In the genomic region with DNA sequence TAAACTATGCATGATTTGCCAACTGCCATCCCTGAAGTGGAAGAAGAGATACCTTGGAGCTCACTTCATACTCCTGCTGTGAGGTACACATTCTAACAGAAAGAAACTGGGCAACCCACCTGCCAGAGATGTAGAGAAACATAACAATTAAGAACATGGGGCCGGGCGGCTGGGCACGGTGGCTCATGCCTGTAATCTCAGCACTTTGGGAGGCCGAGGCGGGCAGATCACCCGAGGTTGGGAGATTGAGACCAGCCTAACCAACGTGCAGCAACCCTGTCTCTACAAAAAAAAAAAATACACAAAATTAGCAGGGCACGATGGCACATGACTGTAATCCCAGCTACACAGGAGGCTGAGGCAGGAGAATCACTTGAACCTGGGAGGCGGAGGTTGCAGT, we compare ENCODE assay signal across 19 cellular contexts.
DNase-seq lines count a peak whose midpoint lies in the region; TF ChIP-seq lines count a peak whose summit lies in the region.
"Had no signal": no experiment of that assay in that cellular context is flagged by ENCODE, and none has a peak within 500 bp of the region (broad histone marks: within the 10 kb centered on the region; RNA-seq: fewer than 3 reads in every experiment).

No MANE protein-coding gene starts in this region.

- peak overlapping the region; percentile 48 for H2BK15ac ChIP-seq in mesenchymal stem cell (ENCODE audit: low read depth, poor library complexity, severe bottlenecking)

- H2BK120ac ChIP-seq in mesenchymal stem cell (ENCODE audit: low read depth, low read length): no peak overlapping the region

- no peak overlapping the region for H3K14ac ChIP-seq in mesenchymal stem cell (ENCODE audit: low read length in 2 of 2)

- H3K79me1 ChIP-seq in mesenchymal stem cell (replicated peaks; ENCODE audit: low read length, poor library complexity, severe bottlenecking): no peaks in the 10 kb centered on the region

- peaks cover 5% of the 10 kb centered on the region for H3K9me3 Mint-ChIP-seq in neural progenitor cell

- H3F3A ChIP-seq in neural progenitor cell (ENCODE audit: low read depth): peaks cover 3% of the 10 kb centered on the region

- H2AFZ ChIP-seq in mesenchymal stem cell (ENCODE audit: low read depth, low read length) (no peak overlapping the region), neural progenitor cell (replicated peaks) (peak overlapping the region; percentile 17)

- H3K4me3 ChIP-seq in mesenchymal stem cell (ENCODE audit: insufficient read depth in 1 of 2, low read depth in 1 of 2, low read length in 2 of 2) (no peak overlapping the region), neural progenitor cell (no peak overlapping the region), spleen (no peak overlapping the region)
- H3K4me3 ChIP-seq: A549; BLaER1 treated with 17β-estradiol and CSF1 and Interleukin-3, amounts not matched to agents 10 nM and 100 nM had no signal

- no peak overlapping the region for H3K23ac ChIP-seq in mesenchymal stem cell (ENCODE audit: low read length in 2 of 2)

- H4K8ac ChIP-seq in mesenchymal stem cell (ENCODE audit: low read length): no peak overlapping the region

- H3K9ac ChIP-seq in mesenchymal stem cell (ENCODE audit: low read length) (no peak overlapping the region), neural progenitor cell (no peak overlapping the region)
- H3K9ac ChIP-seq: BLaER1 treated with 17β-estradiol and CSF1 and Interleukin-3, amounts not matched to agents 10 nM and 100 nM had no signal

- in situ Hi-C loops in GM13976 (cut with MboI; ENCODE audit: low sequenced_read_pairs, unreplicated experiment): no loop called here

- H3K36me3 ChIP-seq in mesenchymal stem cell (ENCODE audit: control insufficient read depth in 1 of 2, insufficient read depth in 2 of 2, low read depth in 1 of 2, low read length in 2 of 2): no peaks in the 10 kb centered on the region
- no peaks in the 10 kb centered on the region for H3K36me3 ChIP-seq in neural progenitor cell
- H3K36me3 ChIP-seq in spleen: no peaks in the 10 kb centered on the region
- H3K36me3 ChIP-seq: BLaER1 treated with 17β-estradiol and CSF1 and Interleukin-3, amounts not matched to agents 10 nM and 100 nM had no signal

- H2AK5ac ChIP-seq in mesenchymal stem cell (ENCODE audit: low read length, severe bottlenecking): no peak overlapping the region

- H3K9me3 ChIP-seq in mesenchymal stem cell (ENCODE audit: control insufficient read depth, low read length) (no peaks in the 10 kb centered on the region), neural progenitor cell (ENCODE audit: low read depth) (no peaks in the 10 kb centered on the region), spleen (no peaks in the 10 kb centered on the region)
- H3K9me3 ChIP-seq: BLaER1 treated with 17β-estradiol and CSF1 and Interleukin-3, amounts not matched to agents 10 nM and 100 nM; Caco-2 had no signal

- no peaks in the 10 kb centered on the region for H3K27me3 Mint-ChIP-seq in neural progenitor cell (ENCODE audit: insufficient read depth, low read depth)
- H3K27me3 Mint-ChIP-seq: B cell; CD4-positive, alpha-beta T cell had no signal

- TF ChIP-seq CTCF in neural progenitor cell (IDR thresholded peaks at IDR 0.05) (no peak), spleen (IDR thresholded peaks at IDR 0.05 in 8 of 11, conservative IDR thresholded peaks at IDR 0.05 in 3 of 11) (no peak), GM13976 (IDR thresholded peaks at IDR 0.05; ENCODE audit: borderline replicate concordance, control extremely low read depth, extremely low read depth, insufficient read depth, missing control alignments) (no peak)

- H2BK5ac ChIP-seq in mesenchymal stem cell (ENCODE audit: low read depth, low read length, poor library complexity, severe bottlenecking): no peak overlapping the region

- no peaks in the 10 kb centered on the region for H3K36me3 Mint-ChIP-seq in neural progenitor cell
- H3K36me3 Mint-ChIP-seq: CD8-positive, alpha-beta T cell had no signal

- H3K4me2 ChIP-seq in mesenchymal stem cell (ENCODE audit: low read length, poor library complexity, severe bottlenecking) (no peak overlapping the region), neural progenitor cell (no peak overlapping the region)
- H3K4me2 ChIP-seq: A549; BLaER1 treated with 17β-estradiol and CSF1 and Interleukin-3, amounts not matched to agents 10 nM and 100 nM had no signal

- H3K79me2 ChIP-seq in neural progenitor cell (ENCODE audit: low read depth): no peaks in the 10 kb centered on the region

- no peak overlapping the region for H3K27ac ChIP-seq in mesenchymal stem cell (ENCODE audit: low read length, poor library complexity, severe bottlenecking)
- no peak overlapping the region for H3K27ac ChIP-seq in neural progenitor cell
- H3K27ac ChIP-seq in spleen: no peak overlapping the region
- H3K27ac ChIP-seq: 22Rv1; A549; BLaER1 treated with 17β-estradiol and CSF1 and Interleukin-3, amounts not matched to agents 10 nM and 100 nM; C4-2B had no signal

- TF ChIP-seq POLR2A in spleen (IDR thresholded peaks at IDR 0.05): no peak

- intact Hi-C loops in spleen (cut with DNase I; ENCODE audit: low total_unique reads): no loop called here

- WGBS in mesenchymal stem cell: 98% methylated on average over 8 of the region's 9 CpGs
- WGBS in spleen, 5 donors: 80 to 96% (median 89%) methylated on average over 9 of the region's 9 CpGs

- H2BK12ac ChIP-seq in mesenchymal stem cell (ENCODE audit: low read length in 2 of 2): no peak overlapping the region

- DNase-seq in NCI-H345 (lab: John Stamatoyannopoulos, UW): peak; percentile 18
- no peak for DNase-seq in NCI-H345 treated with DMSO at 0.1 percent for 48 hours (lab: John Stamatoyannopoulos, UW; ENCODE audit: unreplicated experiment)
- DNase-seq in mesenchymal stem cell: no peak
- no peak for DNase-seq in neural progenitor cell (ENCODE audit: low spot score)
- DNase-seq in spleen: peak; percentile 22
- DNase-seq in midbrain (lab: John Stamatoyannopoulos, UW): no peak
- no peak for DNase-seq in GM13976 (ENCODE audit: low spot score)
- DNase-seq: AML-193; Caco-2; Calu3; CD4-positive, alpha-beta T cell; CD8-positive, alpha-beta T cell; DMS79 treated with DMSO at 0.1 percent for 48 hours; GF-D8 had no signal

- H3K4me3 Mint-ChIP-seq in neural progenitor cell: no peak overlapping the region
- H3K4me3 Mint-ChIP-seq: B cell; CD4-positive, alpha-beta T cell; CD8-positive, alpha-beta T cell had no signal

- no peak overlapping the region for H4K91ac ChIP-seq in mesenchymal stem cell (ENCODE audit: low read length)

- H3K27ac Mint-ChIP-seq in neural progenitor cell: no peak overlapping the region
- H3K27ac Mint-ChIP-seq: B cell; CD4-positive, alpha-beta T cell; CD8-positive, alpha-beta T cell had no signal

- H4K20me1 ChIP-seq in neural progenitor cell (ENCODE audit: low read depth): no peaks in the 10 kb centered on the region
- H4K20me1 ChIP-seq: BLaER1 treated with 17β-estradiol and CSF1 and Interleukin-3, amounts not matched to agents 10 nM and 100 nM had no signal

- H3K4ac ChIP-seq in mesenchymal stem cell (ENCODE audit: low read depth in 1 of 2, low read length in 2 of 2): no peak overlapping the region

- H3K18ac ChIP-seq in mesenchymal stem cell (ENCODE audit: low read depth in 1 of 2, low read length in 2 of 2): peak overlapping the region; percentile 2 to 33

- H3K27me3 ChIP-seq in mesenchymal stem cell (ENCODE audit: control insufficient read depth in 1 of 2, insufficient read depth in 1 of 2, low read length in 2 of 2): no peaks in the 10 kb centered on the region
- H3K27me3 ChIP-seq in neural progenitor cell: no peaks in the 10 kb centered on the region
- no peaks in the 10 kb centered on the region for H3K27me3 ChIP-seq in spleen (replicated peaks in 1 of 7)
- H3K27me3 ChIP-seq: BLaER1 treated with 17β-estradiol and CSF1 and Interleukin-3, amounts not matched to agents 10 nM and 100 nM had no signal

- H3K4me1 Mint-ChIP-seq in neural progenitor cell: peaks cover 14% of the 10 kb centered on the region
- H3K4me1 Mint-ChIP-seq: B cell had no signal

- peaks cover 3% of the 10 kb centered on the region for H3K4me1 ChIP-seq in mesenchymal stem cell (ENCODE audit: control insufficient read depth, insufficient read depth, low read depth, low read length)
- H3K4me1 ChIP-seq in neural progenitor cell: peaks cover 16% of the 10 kb centered on the region
- no peaks in the 10 kb centered on the region for H3K4me1 ChIP-seq in spleen
- H3K4me1 ChIP-seq: Caco-2 had no signal

Comparison
In these comparisons a context has a peak if more than half of its experiments do, and no peak if none do; other contexts are left out.
1. DNase-seq: peak in NCI-H345 (single experiment) and spleen (single experiment); none in NCI-H345 treated with DMSO at 0.1 percent for 48 hours (single experiment), mesenchymal stem cell (single experiment), neural progenitor cell (single experiment), midbrain (single experiment) and GM13976 (single experiment).